Comparison of ENCODE assay signal across 10 cellular contexts in the genomic region with DNA sequence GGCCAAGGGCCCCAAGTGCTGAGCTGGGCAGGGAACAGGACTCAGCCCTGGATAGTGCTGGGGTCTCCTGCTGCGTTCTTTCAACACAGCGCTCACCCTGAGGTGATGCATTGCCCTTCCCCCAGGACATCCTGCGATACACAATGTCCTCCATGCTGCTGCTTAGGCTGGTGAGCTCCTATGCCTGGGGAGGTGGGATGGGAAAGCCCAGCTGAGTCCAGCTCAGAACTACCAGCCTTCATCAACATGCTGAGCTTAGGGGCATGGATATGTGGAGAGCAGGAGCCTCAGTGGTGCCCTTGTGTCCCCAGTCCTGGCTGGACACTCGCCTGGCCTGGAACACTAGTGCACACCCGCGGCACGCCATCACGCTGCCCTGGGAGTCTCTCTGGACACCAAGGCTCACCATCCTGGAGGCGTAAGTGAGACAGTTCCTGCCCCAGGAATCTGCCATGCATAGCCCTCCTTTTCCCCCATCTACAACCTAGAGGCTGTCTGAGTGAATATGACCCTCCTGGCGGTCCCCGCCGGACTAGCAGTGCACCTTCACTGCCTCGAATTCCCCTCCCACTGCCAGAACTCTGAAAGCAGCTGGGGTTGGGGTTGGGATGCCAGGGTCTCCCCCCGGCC. TPM values are rescaled to one million over a fixed set of nuclear protein-coding genes. Genes with fewer than 3 reads are reported as not detected.
DNase-seq lines count a peak whose midpoint lies in the region; ATAC-seq, FAIRE-seq and TF ChIP-seq lines count a peak whose summit lies in the region.
"Had no signal": no experiment of that assay in that cellular context is flagged by ENCODE, and none has a peak within 500 bp of the region (broad histone marks: within the 10 kb centered on the region; RNA-seq: fewer than 3 reads in every experiment).

No MANE protein-coding gene starts in this region.

- DNase-seq in BJ (ENCODE audit: low read depth) = no peak
- peak; percentile 48 for DNase-seq in D341Med (ENCODE audit: low spot score)
- peak; percentile 28 for DNase-seq in RPMI8226
- DNase-seq in GM12892 (ENCODE audit: insufficient read length) = no peak
- DNase-seq in sigmoid colon = no peak
- DNase-seq: activated CD4-positive, alpha-beta T cell treated with anti-CD3 and anti-CD28 coated beads, Interleukin-2, amount 50 U/mL, for 1 hour; foreskin keratinocyte had no signal

- H3K4me1 ChIP-seq in iPS-20b (ENCODE audit: insufficient read depth, low read length) (peaks cover 7% of the 10 kb centered on the region; the same call in 1 of the 2 replicates), sigmoid colon (peaks cover 0 to 43% (median 40%) of the 10 kb centered on the region in 4 donors)
- H3K4me1 ChIP-seq: foreskin keratinocyte had no signal

- peaks cover 8% of the 10 kb centered on the region for H3K36me3 ChIP-seq in BJ (ENCODE audit: control insufficient read depth, insufficient read depth, low read length)
- peaks cover 19% of the 10 kb centered on the region for H3K36me3 ChIP-seq in iPS-20b (ENCODE audit: insufficient read depth, low read depth, low read length)
- peaks cover under 1 to 25% (median 16%) of the 10 kb centered on the region in 4 donors for H3K36me3 ChIP-seq in sigmoid colon

- H3K9ac ChIP-seq in iPS-20b (ENCODE audit: low read depth, low read length) = peak overlapping the region; percentile 57; the same call in 1 of the 2 replicates

- FAIRE-seq in GM12892 (lab: Jason Lieb, UNC) = no peak

- intact Hi-C loops in sigmoid colon (cut with DNase I) = loop anchor here (10.0 kb wide), 2 partner anchors 175 to 255 kb away; a partner anchor contains a TSS

- no peak for ATAC-seq in GM19351 (IDR thresholded peaks at IDR 0.05; ENCODE audit: unreplicated experiment)
- ATAC-seq in GM18520 (IDR thresholded peaks at IDR 0.05; ENCODE audit: unreplicated experiment) = no peak
- ATAC-seq: foreskin keratinocyte had no signal

- CTCF ChIA-PET in BJ (lab: Yijun Ruan, JAX) = interaction anchor here (0.9 to 1.2 kb wide), 2 partner anchors 42 to 200 kb away, joined by 3 to 4 read pairs; no protein-coding TSS in a partner anchor

- H3K27me3 ChIP-seq in BJ (ENCODE audit: control insufficient read depth, insufficient read depth, low read length) (peaks cover 53% of the 10 kb centered on the region), iPS-20b (ENCODE audit: insufficient read depth, low read length) (peaks cover 63% of the 10 kb centered on the region), sigmoid colon (peaks cover 29 to 57% (median 46%) of the 10 kb centered on the region in 3 donors)

- TF ChIP-seq EP300 in sigmoid colon (IDR thresholded peaks at IDR 0.05) = no peak

- no peak for TF ChIP-seq POLR2A in GM12892 (IDR thresholded peaks at IDR 0.05; ENCODE audit: low read depth, low read length)
- TF ChIP-seq POLR2A in sigmoid colon (IDR thresholded peaks at IDR 0.05) = no peak

- POLR2A ChIA-PET in BJ (lab: Charles Lee) = no interaction called here

- no peak overlapping the region for H3K4me3 ChIP-seq in BJ (ENCODE audit: low read depth, low read length)
- peak overlapping the region; percentile 55 for H3K4me3 ChIP-seq in iPS-20b (ENCODE audit: low read length)
- H3K4me3 ChIP-seq in sigmoid colon = no peak overlapping the region

- WGBS in sigmoid colon, 2 donors = 22 to 29% methylated on average over 14 of the region's 14 CpGs

- H3K9me3 ChIP-seq in iPS-20b (ENCODE audit: insufficient read depth, low read depth, low read length) (no peaks in the 10 kb centered on the region), sigmoid colon (no peaks in the 10 kb centered on the region)

- TF ChIP-seq CTCF in BJ (IDR thresholded peaks at IDR 0.05; ENCODE audit: insufficient read depth, low read depth, low read length) (0 out of 2 replicates have a peak, but pooled peaks have one; percentile 16), sigmoid colon (IDR thresholded peaks at IDR 0.05) (no peak)

- H3K27ac ChIP-seq in iPS-20b (ENCODE audit: low read length) (no peak overlapping the region), sigmoid colon (no peak overlapping the region)
- H3K27ac ChIP-seq: foreskin keratinocyte had no signal

RNA-seq across cellular contexts. Expression of a gene that starts 0.7 kb away (rescaled TPM):
- polyA plus RNA-seq in BJ (2011; rRNA removed) = 0.05 TPM in 1 of 2 replicates, not detected in the other
- 0.05 TPM in 1 of 2 replicates, not detected in the other for polyA minus RNA-seq in BJ (2011; rRNA and poly(A)+ RNA removed)
- polyA plus RNA-seq in GM12892 (2012; ENCODE audit: missing spikeins) = 3.2 TPM
- 1 to 10 TPM in 2 of 4 donors, under 1 TPM in 2; 0.16 to 3.5 (median 0.81) TPM for total RNA-seq in sigmoid colon
- polyA plus RNA-seq in sigmoid colon = 1 to 10 TPM; 1.2 to 1.3 (median 1.2) TPM
- total RNA-seq: foreskin keratinocyte had no signal

RNA-seq across cellular contexts. Expression of a gene that starts 5.1 kb away (rescaled TPM):
- polyA plus RNA-seq in BJ (2011; rRNA removed) (not detected in 2 replicates), sigmoid colon (1 to 10 TPM in 1 of 3 donors, not detected in 2; 1.6 TPM)
- polyA minus RNA-seq in BJ (2011; rRNA and poly(A)+ RNA removed) = not detected in 2 replicates
- not detected for polyA plus RNA-seq in GM12892 (2012; ENCODE audit: missing spikeins)
- 10 to 100 TPM in 1 of 4 donors, 1 to 10 TPM in 3; 5.4 to 20.2 (median 8.2) TPM for total RNA-seq in sigmoid colon

RNA-seq across cellular contexts. Expression of a gene that starts 7.4 kb away (rescaled TPM):
- polyA plus RNA-seq in BJ (2011; rRNA removed) = 62.6 and 70.8 TPM in 2 replicates
- polyA minus RNA-seq in BJ (2011; rRNA and poly(A)+ RNA removed) = 31.1 and 37.3 TPM in 2 replicates
- 37.8 TPM for polyA plus RNA-seq in GM12892 (2012; ENCODE audit: missing spikeins)
- 10 to 100 TPM; 53.1 to 60.6 (median 53.8) TPM for total RNA-seq in sigmoid colon
- polyA plus RNA-seq in sigmoid colon = 10 to 100 TPM; 37.2 to 52.4 (median 37.7) TPM

RNA-seq across cellular contexts. Expression of a gene that starts 23.9 kb away (rescaled TPM):
- polyA plus RNA-seq in BJ (2011; rRNA removed) (91.7 and 122 TPM in 2 replicates), sigmoid colon (10 to 100 TPM; 36.8 to 74.4 (median 38.4) TPM)
- 109 and 185 TPM in 2 replicates for polyA minus RNA-seq in BJ (2011; rRNA and poly(A)+ RNA removed)
- 33.7 TPM for polyA plus RNA-seq in GM12892 (2012; ENCODE audit: missing spikeins)
- total RNA-seq in sigmoid colon = 10 to 100 TPM; 58.9 to 82.0 (median 75.3) TPM

RNA-seq across cellular contexts. Expression of a gene that starts 52.6 kb away (rescaled TPM):
- polyA plus RNA-seq in BJ (2011; rRNA removed) (not detected in 2 replicates), sigmoid colon (10 to 100 TPM in 1 of 3 donors, 1 to 10 TPM in 2; 4.6 to 16.0 (median 4.8) TPM)
- not detected in 2 replicates for polyA minus RNA-seq in BJ (2011; rRNA and poly(A)+ RNA removed)
- polyA plus RNA-seq in GM12892 (2012; ENCODE audit: missing spikeins) = not detected
- 10 to 100 TPM in 1 of 4 donors, 1 to 10 TPM in 3; 2.9 to 23.5 (median 7.2) TPM for total RNA-seq in sigmoid colon

Comparison
In these comparisons a context has a peak if more than half of its experiments do, and no peak if none do; other contexts are left out.
1. DNase-seq: peak in D341Med (single experiment) and RPMI8226 (single experiment); none in BJ (single experiment), GM12892 (single experiment) and sigmoid colon (single experiment).